Comparison of ENCODE assay signal across 1 cellular context in the genomic region with DNA sequence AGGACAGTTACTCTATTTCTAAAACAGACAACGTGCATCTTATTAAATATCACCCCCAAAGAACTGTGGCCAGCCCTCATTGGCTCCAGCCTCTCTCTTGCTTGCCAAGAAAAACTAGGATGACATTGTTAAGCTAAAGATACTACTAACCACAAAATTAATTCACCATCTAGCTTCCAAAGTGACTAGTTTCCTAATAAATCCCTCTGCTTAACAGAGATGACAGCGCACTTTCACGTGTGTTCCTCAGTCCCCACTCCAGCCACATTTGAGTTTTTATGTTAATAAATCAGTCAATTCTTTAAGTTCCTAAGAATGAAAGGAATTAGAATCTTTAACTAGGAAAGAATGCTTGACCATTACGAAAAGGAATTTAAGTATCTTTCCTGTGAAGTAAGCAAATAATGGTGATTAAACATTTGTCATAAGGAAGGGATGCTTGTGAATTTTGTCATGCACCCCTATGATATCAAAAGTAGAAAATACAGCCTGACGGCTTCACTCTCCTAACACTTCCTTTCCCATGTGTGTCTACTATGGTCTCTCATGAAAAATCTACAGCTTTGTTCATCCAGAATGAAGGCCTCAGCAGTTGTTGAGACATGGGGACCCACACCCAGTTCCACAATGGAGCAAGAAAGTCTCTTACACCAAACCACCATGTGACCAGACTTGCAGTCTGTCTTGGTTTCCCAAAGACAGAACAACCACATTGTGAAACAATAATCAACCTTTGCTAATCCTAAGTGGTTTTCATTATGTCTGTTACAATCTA.
TF ChIP-seq lines count a peak whose summit lies in the region.

No MANE protein-coding gene starts in this region.

TF ChIP-seq in HepG2, 621 proteins besides CTCF, POLR2A, EP300 and RAD21 (continued from another document):
- TF ChIP-seq, protein P1, sequence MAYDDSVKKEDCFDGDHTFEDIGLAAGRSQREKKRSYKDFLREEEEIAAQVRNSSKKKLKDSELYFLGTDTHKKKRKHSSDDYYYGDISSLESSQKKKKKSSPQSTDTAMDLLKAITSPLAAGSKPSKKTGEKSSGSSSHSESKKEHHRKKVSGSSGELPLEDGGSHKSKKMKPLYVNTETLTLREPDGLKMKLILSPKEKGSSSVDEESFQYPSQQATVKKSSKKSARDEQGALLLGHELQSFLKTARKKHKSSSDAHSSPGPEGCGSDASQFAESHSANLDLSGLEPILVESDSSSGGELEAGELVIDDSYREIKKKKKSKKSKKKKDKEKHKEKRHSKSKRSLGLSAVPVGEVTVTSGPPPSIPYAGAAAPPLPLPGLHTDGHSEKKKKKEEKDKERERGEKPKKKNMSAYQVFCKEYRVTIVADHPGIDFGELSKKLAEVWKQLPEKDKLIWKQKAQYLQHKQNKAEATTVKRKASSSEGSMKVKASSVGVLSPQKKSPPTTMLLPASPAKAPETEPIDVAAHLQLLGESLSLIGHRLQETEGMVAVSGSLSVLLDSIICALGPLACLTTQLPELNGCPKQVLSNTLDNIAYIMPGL (CRISPR knock-in tag; IDR thresholded peaks at IDR 0.05; ENCODE audit: borderline replicate concordance in 1 of 2, low read depth in 1 of 2), result no peak
- TF ChIP-seq BHLHE40 (IDR thresholded peaks at IDR 0.05; ENCODE audit: low read length) (no peak), ZNF83 (CRISPR knock-in tag; IDR thresholded peaks at IDR 0.05; ENCODE audit: borderline replicate concordance) (no peak), HNRNPH1 (optimal IDR thresholded peaks at IDR 0.05; ENCODE audit: low read depth, low read length) (no peak), ETV5 (CRISPR knock-in tag; IDR thresholded peaks at IDR 0.05; ENCODE audit: borderline replicate concordance) (no peak), ATAD3A (CRISPR knock-in tag; IDR thresholded peaks at IDR 0.05) (no peak), MAFF (IDR thresholded peaks at IDR 0.05; ENCODE audit: low read depth, low read length) (no peak), RFX3 (CRISPR knock-in tag; IDR thresholded peaks at IDR 0.05) (no peak), ELF3 (CRISPR knock-in tag; IDR thresholded peaks at IDR 0.05) (no peak), ZNF34 (CRISPR knock-in tag; IDR thresholded peaks at IDR 0.05; ENCODE audit: borderline replicate concordance) (no peak), ZNF225 (CRISPR knock-in tag; IDR thresholded peaks at IDR 0.05) (no peak), ZNF891 (CRISPR knock-in tag; IDR thresholded peaks at IDR 0.05) (no peak), BATF2 (CRISPR knock-in tag; IDR thresholded peaks at IDR 0.05) (no peak), GMEB1 (CRISPR knock-in tag; IDR thresholded peaks at IDR 0.05; ENCODE audit: borderline replicate concordance) (no peak), ASH2L (IDR thresholded peaks at IDR 0.05; ENCODE audit: insufficient read length, low read depth, low read length) (no peak), CREB1 (IDR thresholded peaks at IDR 0.05) (no peak), CREB1 (CRISPR knock-in tag; IDR thresholded peaks at IDR 0.05) (no peak)
- TF ChIP-seq, protein P2, sequence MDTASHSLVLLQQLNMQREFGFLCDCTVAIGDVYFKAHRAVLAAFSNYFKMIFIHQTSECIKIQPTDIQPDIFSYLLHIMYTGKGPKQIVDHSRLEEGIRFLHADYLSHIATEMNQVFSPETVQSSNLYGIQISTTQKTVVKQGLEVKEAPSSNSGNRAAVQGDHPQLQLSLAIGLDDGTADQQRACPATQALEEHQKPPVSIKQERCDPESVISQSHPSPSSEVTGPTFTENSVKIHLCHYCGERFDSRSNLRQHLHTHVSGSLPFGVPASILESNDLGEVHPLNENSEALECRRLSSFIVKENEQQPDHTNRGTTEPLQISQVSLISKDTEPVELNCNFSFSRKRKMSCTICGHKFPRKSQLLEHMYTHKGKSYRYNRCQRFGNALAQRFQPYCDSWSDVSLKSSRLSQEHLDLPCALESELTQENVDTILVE (CRISPR knock-in tag; IDR thresholded peaks at IDR 0.05), result no peak
